ENCODE assay signal across 13 cellular contexts in genomic region chr2:127208313-127208712, GRCh38. TPM values are rescaled to one million over a fixed set of nuclear protein-coding genes. Genes with fewer than 3 reads are reported as not detected.
DNase-seq lines count a peak whose midpoint lies in the region; ATAC-seq lines count a peak whose summit lies in the region.
"Had no signal": no experiment of that assay in that cellular context is flagged by ENCODE, and none has a peak within 500 bp of the region (broad histone marks: within the 10 kb centered on the region; RNA-seq: fewer than 3 reads in every experiment).

No MANE protein-coding gene starts in this region.

- H3K79me1 ChIP-seq in mesendoderm (ENCODE audit: low read length): no peaks in the 10 kb centered on the region

- no peaks in the 10 kb centered on the region for H3K9me3 ChIP-seq in SJCRH30 (replicated peaks)
- H3K9me3 ChIP-seq: upper lobe of left lung had no signal

- H3K4ac ChIP-seq in mesendoderm (ENCODE audit: low read depth, low read length): no peak overlapping the region

- H3K4me1 Mint-ChIP-seq in activated CD4-positive, alpha-beta memory T cell treated with anti-CD3 and anti-CD28 coated beads, Interleukin-2, amount 10 ng/mL, durations not matched to agents 7 days and 5 days: no peaks in the 10 kb centered on the region
- H3K4me1 Mint-ChIP-seq in activated T-helper 1 cell treated with anti-CD3 and anti-CD28 coated beads, Interleukin-12 subunit alpha, Interleukin-12 subunit beta, Interleukin-2, Interleukin-4 antibody, amounts not matched to agents 30 ng/mL and 10 ng/mL and 1 ng/mL, durations not matched to agents 14 hours and 24 hours and 36 hours (ENCODE audit: low read depth): no peaks in the 10 kb centered on the region
- H3K4me1 Mint-ChIP-seq: T-helper 17 cell had no signal

- H3K18ac ChIP-seq in mesendoderm (ENCODE audit: low read length): no peak overlapping the region

- H3K27ac Mint-ChIP-seq in activated CD4-positive, alpha-beta memory T cell treated with anti-CD3 and anti-CD28 coated beads, Interleukin-2, amount 10 ng/mL, durations not matched to agents 7 days and 5 days: no peak overlapping the region
- no peak overlapping the region for H3K27ac Mint-ChIP-seq in activated T-helper 1 cell treated with anti-CD3 and anti-CD28 coated beads, Interleukin-12 subunit alpha, Interleukin-12 subunit beta, Interleukin-2, Interleukin-4 antibody, amounts not matched to agents 30 ng/mL and 10 ng/mL and 1 ng/mL, durations not matched to agents 14 hours and 24 hours and 36 hours
- H3K27ac Mint-ChIP-seq: T-helper 17 cell had no signal

- H3K27me3 ChIP-seq in SJCRH30 (no peaks in the 10 kb centered on the region), mesendoderm (ENCODE audit: insufficient read depth, low read length, poor library complexity) (no peaks in the 10 kb centered on the region)
- H3K27me3 ChIP-seq: brain microvascular endothelial cell, upper lobe of left lung had no signal

- DNase-seq in EL (peak; percentile 32), NCI-H2029 treated with DMSO at 0.1 percent for 48 hours (lab: John Stamatoyannopoulos, UW) (peak; percentile 36), SJCRH30 (peak; percentile 94), mesendoderm (peak; percentile 71), NCI-H774 (lab: John Stamatoyannopoulos, UW) (no peak)
- no peak for DNase-seq in activated CD4-positive, alpha-beta memory T cell treated with anti-CD3 and anti-CD28 coated beads, Interleukin-2, amount 10 ng/mL, durations not matched to agents 7 days and 5 days
- DNase-seq in activated T-helper 1 cell treated with anti-CD3 and anti-CD28 coated beads, Interleukin-12 subunit alpha, Interleukin-12 subunit beta, Interleukin-2, Interleukin-4 antibody, amounts not matched to agents 30 ng/mL and 10 ng/mL and 1 ng/mL, durations not matched to agents 14 hours and 24 hours and 36 hours (ENCODE audit: low spot score): no peak
- DNase-seq: brain microvascular endothelial cell, psoas muscle, T-helper 17 cell, upper lobe of left lung had no signal

- no peak overlapping the region for H2BK5ac ChIP-seq in mesendoderm (ENCODE audit: low read length)

- CTCF ChIA-PET in activated CD4-positive, alpha-beta memory T cell treated with anti-CD3 and anti-CD28 coated beads, Interleukin-2, amount 10 ng/mL, durations not matched to agents 7 days and 5 days (lab: Charles Lee): no interaction called here

- H2AK5ac ChIP-seq in mesendoderm (ENCODE audit: low read length): no peak overlapping the region

- H3K27me3 Mint-ChIP-seq in activated CD4-positive, alpha-beta memory T cell treated with anti-CD3 and anti-CD28 coated beads, Interleukin-2, amount 10 ng/mL, durations not matched to agents 7 days and 5 days: peaks cover 49% of the 10 kb centered on the region
- H3K27me3 Mint-ChIP-seq in activated T-helper 1 cell treated with anti-CD3 and anti-CD28 coated beads, Interleukin-12 subunit alpha, Interleukin-12 subunit beta, Interleukin-2, Interleukin-4 antibody, amounts not matched to agents 30 ng/mL and 10 ng/mL and 1 ng/mL, durations not matched to agents 14 hours and 24 hours and 36 hours (ENCODE audit: insufficient read depth): peaks cover 34% of the 10 kb centered on the region

- ATAC-seq in GM19351 (IDR thresholded peaks at IDR 0.05; ENCODE audit: unreplicated experiment): no peak
- ATAC-seq: T-helper 17 cell had no signal

- H4K8ac ChIP-seq in mesendoderm (ENCODE audit: low read depth, low read length): no peak overlapping the region

- H3K36me3 ChIP-seq in SJCRH30: no peaks in the 10 kb centered on the region
- H3K36me3 ChIP-seq in mesendoderm (ENCODE audit: control insufficient read depth, insufficient read depth, low read length): no peaks in the 10 kb centered on the region
- H3K36me3 ChIP-seq: brain microvascular endothelial cell, upper lobe of left lung had no signal

- H4K5ac ChIP-seq in mesendoderm (ENCODE audit: low read length): no peak overlapping the region

- H2BK120ac ChIP-seq in mesendoderm (ENCODE audit: low read depth, low read length): no peak overlapping the region

- no peaks in the 10 kb centered on the region for H3K36me3 Mint-ChIP-seq in activated CD4-positive, alpha-beta memory T cell treated with anti-CD3 and anti-CD28 coated beads, Interleukin-2, amount 10 ng/mL, durations not matched to agents 7 days and 5 days (ENCODE audit: low read depth)
- no peaks in the 10 kb centered on the region for H3K36me3 Mint-ChIP-seq in activated T-helper 1 cell treated with anti-CD3 and anti-CD28 coated beads, Interleukin-12 subunit alpha, Interleukin-12 subunit beta, Interleukin-2, Interleukin-4 antibody, amounts not matched to agents 30 ng/mL and 10 ng/mL and 1 ng/mL, durations not matched to agents 14 hours and 24 hours and 36 hours (ENCODE audit: low read depth)

- H3K4me3 ChIP-seq in SJCRH30 (no peak overlapping the region), mesendoderm (ENCODE audit: low read length) (no peak overlapping the region)
- H3K4me3 ChIP-seq: psoas muscle, upper lobe of left lung had no signal

- no peak overlapping the region for H3K23ac ChIP-seq in mesendoderm (ENCODE audit: low read length)

- POLR2A ChIA-PET in activated CD4-positive, alpha-beta memory T cell treated with anti-CD3 and anti-CD28 coated beads, Interleukin-2, amount 10 ng/mL, durations not matched to agents 7 days and 5 days (lab: Charles Lee): no interaction called here

- H3K79me2 ChIP-seq in mesendoderm (ENCODE audit: control insufficient read depth, insufficient read depth, low read length): no peaks in the 10 kb centered on the region

- intact Hi-C loops in activated T-helper 1 cell treated with anti-CD3 and anti-CD28 coated beads, Interleukin-12 subunit alpha, Interleukin-12 subunit beta, Interleukin-2, Interleukin-4 antibody, amounts not matched to agents 30 ng/mL and 10 ng/mL and 1 ng/mL, durations not matched to agents 14 hours and 24 hours and 36 hours (cut with micrococcal nuclease): no loop called here

- H3K9ac ChIP-seq in mesendoderm (ENCODE audit: low read length): no peak overlapping the region

- no peak overlapping the region for H3K56ac ChIP-seq in mesendoderm (ENCODE audit: low read length)

- H3K4me1 ChIP-seq in SJCRH30 (peaks cover 12% of the 10 kb centered on the region), mesendoderm (ENCODE audit: control insufficient read depth, low read depth, low read length) (peaks cover 7% of the 10 kb centered on the region)
- H3K4me1 ChIP-seq: psoas muscle, upper lobe of left lung had no signal

- no peaks in the 10 kb centered on the region for H3K9me3 Mint-ChIP-seq in activated CD4-positive, alpha-beta memory T cell treated with anti-CD3 and anti-CD28 coated beads, Interleukin-2, amount 10 ng/mL, durations not matched to agents 7 days and 5 days
- peaks cover 9% of the 10 kb centered on the region for H3K9me3 Mint-ChIP-seq in activated T-helper 1 cell treated with anti-CD3 and anti-CD28 coated beads, Interleukin-12 subunit alpha, Interleukin-12 subunit beta, Interleukin-2, Interleukin-4 antibody, amounts not matched to agents 30 ng/mL and 10 ng/mL and 1 ng/mL, durations not matched to agents 14 hours and 24 hours and 36 hours

- H3K4me2 ChIP-seq in mesendoderm (ENCODE audit: low read length): no peak overlapping the region

- no peak overlapping the region for H3K4me3 Mint-ChIP-seq in activated CD4-positive, alpha-beta memory T cell treated with anti-CD3 and anti-CD28 coated beads, Interleukin-2, amount 10 ng/mL, durations not matched to agents 7 days and 5 days
- no peak overlapping the region for H3K4me3 Mint-ChIP-seq in activated T-helper 1 cell treated with anti-CD3 and anti-CD28 coated beads, Interleukin-12 subunit alpha, Interleukin-12 subunit beta, Interleukin-2, Interleukin-4 antibody, amounts not matched to agents 30 ng/mL and 10 ng/mL and 1 ng/mL, durations not matched to agents 14 hours and 24 hours and 36 hours
- H3K4me3 Mint-ChIP-seq: T-helper 17 cell had no signal

- no CpG with 5 or more reads among the region's 4 CpGs for WGBS in mesendoderm (ENCODE audit: extremely low coverage, insufficient coverage, low lambda C conversion rate)

- no peak overlapping the region for H2BK15ac ChIP-seq in mesendoderm (replicated peaks; ENCODE audit: low read depth)

- H3K27ac ChIP-seq in SJCRH30 (no peak overlapping the region; the same call in 1 of the 2 replicates), mesendoderm (ENCODE audit: low read depth, low read length) (no peak overlapping the region)
- H3K27ac ChIP-seq: brain microvascular endothelial cell, psoas muscle, upper lobe of left lung had no signal

RNA-seq across cellular contexts. Expression of gene CYP27C1, which starts 11.8 kb away (rescaled TPM):
- 0.30 and 0.35 TPM in 2 replicates for total RNA-seq in SJCRH30 (2014; rRNA removed; shearing (Covaris generic))
- polyA plus RNA-seq in mesendoderm (2013, experiment 1 of 2): 1.4 TPM
- 1.3 TPM for polyA plus RNA-seq in mesendoderm (2013, experiment 2 of 2)
- total RNA-seq in activated CD4-positive, alpha-beta memory T cell treated with anti-CD3 and anti-CD28 coated beads, Interleukin-2, amount 10 ng/mL, durations not matched to agents 7 days and 5 days: not detected
- not detected in 2 replicates for total RNA-seq in activated T-helper 1 cell treated with anti-CD3 and anti-CD28 coated beads, Interleukin-12 subunit alpha, Interleukin-12 subunit beta, Interleukin-2, Interleukin-4 antibody, amounts not matched to agents 30 ng/mL and 10 ng/mL and 1 ng/mL, durations not matched to agents 14 hours and 24 hours and 36 hours
- total RNA-seq: lung microvascular endothelial cell, T-helper 17 cell had no signal

Comparison
In these comparisons a context has a peak if more than half of its experiments do, and no peak if none do; other contexts are left out.
1. DNase-seq: peak in EL (single experiment), NCI-H2029 treated with DMSO at 0.1 percent for 48 hours (single experiment), SJCRH30 (2 of 2) and mesendoderm (single experiment); none in activated CD4-positive, alpha-beta memory T cell treated with anti-CD3 and anti-CD28 coated beads, Interleukin-2, amount 10 ng/mL, durations not matched to agents 7 days and 5 days (single experiment), NCI-H774 (single experiment) and activated T-helper 1 cell treated with anti-CD3 and anti-CD28 coated beads, Interleukin-12 subunit alpha, Interleukin-12 subunit beta, Interleukin-2, Interleukin-4 antibody, amounts not matched to agents 30 ng/mL and 10 ng/mL and 1 ng/mL, durations not matched to agents 14 hours and 24 hours and 36 hours (single experiment).